Comparison of ENCODE assay signal across 1 cellular context in the genomic region with DNA sequence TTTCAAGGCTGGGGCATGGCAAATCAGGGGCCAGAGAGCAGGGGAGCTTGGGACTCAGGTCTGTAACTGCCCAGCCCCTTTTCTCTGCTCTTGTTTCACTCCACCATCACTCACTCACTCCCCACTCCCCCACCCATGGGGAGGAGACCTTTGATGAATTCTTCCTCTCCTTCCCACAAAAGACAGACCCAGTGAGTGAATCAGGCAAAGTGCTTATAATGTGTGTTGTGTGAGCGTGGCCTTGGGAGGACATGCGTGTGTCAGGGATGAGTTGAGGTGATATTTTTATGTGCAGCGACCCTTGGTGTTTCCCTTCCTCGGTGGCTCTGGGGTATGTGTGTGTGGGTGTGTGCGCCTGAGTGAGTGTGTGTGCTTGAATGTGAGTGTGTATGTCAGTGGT.
TF ChIP-seq lines count a peak whose summit lies in the region.

No MANE protein-coding gene starts in this region.

TF ChIP-seq in GM23338, 12 proteins besides CTCF, POLR2A, EP300 and RAD21 (continued from another document):
- TF ChIP-seq, protein P1, sequence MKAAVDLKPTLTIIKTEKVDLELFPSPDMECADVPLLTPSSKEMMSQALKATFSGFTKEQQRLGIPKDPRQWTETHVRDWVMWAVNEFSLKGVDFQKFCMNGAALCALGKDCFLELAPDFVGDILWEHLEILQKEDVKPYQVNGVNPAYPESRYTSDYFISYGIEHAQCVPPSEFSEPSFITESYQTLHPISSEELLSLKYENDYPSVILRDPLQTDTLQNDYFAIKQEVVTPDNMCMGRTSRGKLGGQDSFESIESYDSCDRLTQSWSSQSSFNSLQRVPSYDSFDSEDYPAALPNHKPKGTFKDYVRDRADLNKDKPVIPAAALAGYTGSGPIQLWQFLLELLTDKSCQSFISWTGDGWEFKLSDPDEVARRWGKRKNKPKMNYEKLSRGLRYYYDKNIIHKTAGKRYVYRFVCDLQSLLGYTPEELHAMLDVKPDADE (IDR thresholded peaks at IDR 0.05): no peak
- TF ChIP-seq, protein P2, sequence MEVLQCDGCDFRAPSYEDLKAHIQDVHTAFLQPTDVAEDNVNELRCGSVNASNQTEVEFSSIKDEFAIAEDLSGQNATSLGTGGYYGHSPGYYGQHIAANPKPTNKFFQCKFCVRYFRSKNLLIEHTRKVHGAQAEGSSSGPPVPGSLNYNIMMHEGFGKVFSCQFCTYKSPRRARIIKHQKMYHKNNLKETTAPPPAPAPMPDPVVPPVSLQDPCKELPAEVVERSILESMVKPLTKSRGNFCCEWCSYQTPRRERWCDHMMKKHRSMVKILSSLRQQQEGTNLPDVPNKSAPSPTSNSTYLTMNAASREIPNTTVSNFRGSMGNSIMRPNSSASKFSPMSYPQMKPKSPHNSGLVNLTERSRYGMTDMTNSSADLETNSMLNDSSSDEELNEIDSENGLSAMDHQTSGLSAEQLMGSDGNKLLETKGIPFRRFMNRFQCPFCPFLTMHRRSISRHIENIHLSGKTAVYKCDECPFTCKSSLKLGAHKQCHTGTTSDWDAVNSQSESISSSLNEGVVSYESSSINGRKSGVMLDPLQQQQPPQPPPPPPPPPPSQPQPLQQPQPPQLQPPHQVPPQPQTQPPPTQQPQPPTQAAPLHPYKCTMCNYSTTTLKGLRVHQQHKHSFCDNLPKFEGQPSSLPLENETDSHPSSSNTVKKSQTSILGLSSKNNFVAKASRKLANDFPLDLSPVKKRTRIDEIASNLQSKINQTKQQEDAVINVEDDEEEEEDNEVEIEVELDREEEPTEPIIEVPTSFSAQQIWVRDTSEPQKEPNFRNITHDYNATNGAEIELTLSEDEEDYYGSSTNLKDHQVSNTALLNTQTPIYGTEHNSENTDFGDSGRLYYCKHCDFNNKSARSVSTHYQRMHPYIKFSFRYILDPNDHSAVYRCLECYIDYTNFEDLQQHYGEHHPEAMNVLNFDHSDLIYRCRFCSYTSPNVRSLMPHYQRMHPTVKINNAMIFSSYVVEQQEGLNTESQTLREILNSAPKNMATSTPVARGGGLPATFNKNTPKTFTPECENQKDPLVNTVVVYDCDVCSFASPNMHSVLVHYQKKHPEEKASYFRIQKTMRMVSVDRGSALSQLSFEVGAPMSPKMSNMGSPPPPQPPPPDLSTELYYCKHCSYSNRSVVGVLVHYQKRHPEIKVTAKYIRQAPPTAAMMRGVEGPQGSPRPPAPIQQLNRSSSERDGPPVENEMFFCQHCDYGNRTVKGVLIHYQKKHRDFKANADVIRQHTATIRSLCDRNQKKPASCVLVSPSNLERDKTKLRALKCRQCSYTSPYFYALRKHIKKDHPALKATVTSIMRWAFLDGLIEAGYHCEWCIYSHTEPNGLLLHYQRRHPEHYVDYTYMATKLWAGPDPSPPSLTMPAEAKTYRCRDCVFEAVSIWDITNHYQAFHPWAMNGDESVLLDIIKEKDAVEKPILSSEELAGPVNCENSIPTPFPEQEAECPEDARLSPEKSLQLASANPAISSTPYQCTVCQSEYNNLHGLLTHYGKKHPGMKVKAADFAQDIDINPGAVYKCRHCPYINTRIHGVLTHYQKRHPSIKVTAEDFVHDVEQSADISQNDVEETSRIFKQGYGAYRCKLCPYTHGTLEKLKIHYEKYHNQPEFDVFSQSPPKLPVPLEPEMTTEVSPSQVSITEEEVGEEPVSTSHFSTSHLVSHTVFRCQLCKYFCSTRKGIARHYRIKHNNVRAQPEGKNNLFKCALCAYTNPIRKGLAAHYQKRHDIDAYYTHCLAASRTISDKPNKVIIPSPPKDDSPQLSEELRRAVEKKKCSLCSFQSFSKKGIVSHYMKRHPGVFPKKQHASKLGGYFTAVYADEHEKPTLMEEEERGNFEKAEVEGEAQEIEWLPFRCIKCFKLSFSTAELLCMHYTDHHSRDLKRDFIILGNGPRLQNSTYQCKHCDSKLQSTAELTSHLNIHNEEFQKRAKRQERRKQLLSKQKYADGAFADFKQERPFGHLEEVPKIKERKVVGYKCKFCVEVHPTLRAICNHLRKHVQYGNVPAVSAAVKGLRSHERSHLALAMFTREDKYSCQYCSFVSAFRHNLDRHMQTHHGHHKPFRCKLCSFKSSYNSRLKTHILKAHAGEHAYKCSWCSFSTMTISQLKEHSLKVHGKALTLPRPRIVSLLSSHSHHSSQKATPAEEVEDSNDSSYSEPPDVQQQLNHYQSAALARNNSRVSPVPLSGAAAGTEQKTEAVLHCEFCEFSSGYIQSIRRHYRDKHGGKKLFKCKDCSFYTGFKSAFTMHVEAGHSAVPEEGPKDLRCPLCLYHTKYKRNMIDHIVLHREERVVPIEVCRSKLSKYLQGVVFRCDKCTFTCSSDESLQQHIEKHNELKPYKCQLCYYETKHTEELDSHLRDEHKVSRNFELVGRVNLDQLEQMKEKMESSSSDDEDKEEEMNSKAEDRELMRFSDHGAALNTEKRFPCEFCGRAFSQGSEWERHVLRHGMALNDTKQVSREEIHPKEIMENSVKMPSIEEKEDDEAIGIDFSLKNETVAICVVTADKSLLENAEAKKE (CRISPR knock-in tag; IDR thresholded peaks at IDR 0.05): no peak
- TF ChIP-seq EZH2 (IDR thresholded peaks at IDR 0.05; ENCODE audit: low read depth, unreplicated experiment) (no peak), CREB1 (CRISPR knock-in tag; IDR thresholded peaks at IDR 0.05; ENCODE audit: low read depth) (no peak)
TF ChIP-seq in GM23338: peak in this region for 0.
